In the genomic region with DNA sequence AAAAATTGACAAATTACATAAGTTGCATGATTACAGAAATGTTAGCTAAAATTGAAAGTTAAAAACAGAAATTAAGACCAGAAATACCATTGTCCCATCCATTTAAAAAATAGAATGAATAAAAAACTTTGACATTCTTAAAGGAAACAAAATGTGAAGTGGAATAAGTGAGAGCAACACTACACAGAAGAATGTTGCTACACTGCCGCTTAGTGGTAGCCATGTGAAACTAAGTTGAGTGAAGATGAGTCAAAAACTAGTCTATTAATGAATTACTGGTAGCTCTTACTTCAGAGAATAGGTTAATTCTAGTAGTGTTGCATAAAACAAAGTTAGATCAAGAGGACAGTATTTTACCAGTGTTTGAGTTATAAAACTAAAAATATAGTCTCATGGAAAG, we compare ENCODE assay signal across 10 cellular contexts.
DNase-seq lines count a peak whose midpoint lies in the region; ATAC-seq, FAIRE-seq and TF ChIP-seq lines count a peak whose summit lies in the region.
"Had no signal": no experiment of that assay in that cellular context is flagged by ENCODE, and none has a peak within 500 bp of the region (broad histone marks: within the 10 kb centered on the region; RNA-seq: fewer than 3 reads in every experiment).

No MANE protein-coding gene starts in this region.

- no peaks in the 10 kb centered on the region for H3K36me3 Mint-ChIP-seq in astrocyte (ENCODE audit: low read depth, unreplicated experiment)
- H3K36me3 Mint-ChIP-seq: naive B cell had no signal

- H3K9ac ChIP-seq in DND-41 (ENCODE audit: low read depth, low read length) (no peak overlapping the region), KMS-11 (no peak overlapping the region), astrocyte (ENCODE audit: low read length) (no peak overlapping the region), liver (ENCODE audit: low read depth in 1 of 2, low read length in 2 of 2) (no peak overlapping the region)

- H3K36me3 ChIP-seq in DND-41 (ENCODE audit: insufficient read depth, low read length), result no peaks in the 10 kb centered on the region
- no peaks in the 10 kb centered on the region for H3K36me3 ChIP-seq in KMS-11 (ENCODE audit: insufficient read depth)
- H3K36me3 ChIP-seq in astrocyte (ENCODE audit: insufficient read depth, low read length), result no peaks in the 10 kb centered on the region
- no peaks in the 10 kb centered on the region for H3K36me3 ChIP-seq in liver (ENCODE audit: control insufficient read depth in 4 of 4, insufficient read depth in 3 of 4, low read depth in 1 of 4, low read length in 3 of 4)

- 0% methylated on average over 1 of the region's 1 CpG for whole genome bisulfite sequencing in liver

- H3K4me2 ChIP-seq in DND-41 (ENCODE audit: insufficient read depth, low read length) (no peak overlapping the region), KMS-11 (no peak overlapping the region), astrocyte (ENCODE audit: low read length) (no peak overlapping the region)

- no peaks in the 10 kb centered on the region for H3K9me3 ChIP-seq in DND-41 (ENCODE audit: insufficient read depth, low read length, severe bottlenecking)
- H3K9me3 ChIP-seq in astrocyte (ENCODE audit: insufficient read depth, low read depth, low read length), result no peaks in the 10 kb centered on the region
- H3K9me3 ChIP-seq in liver (ENCODE audit: control insufficient read depth in 4 of 4, low read length in 3 of 4), result no peaks in the 10 kb centered on the region

- H3K27me3 Mint-ChIP-seq in astrocyte (ENCODE audit: low read depth, unreplicated experiment), result no peaks in the 10 kb centered on the region
- H3K27me3 Mint-ChIP-seq: naive B cell had no signal

- TF ChIP-seq RAD21 in liver (IDR thresholded peaks at IDR 0.05), result peak; percentile 72 to 80

- no peaks in the 10 kb centered on the region for H3K79me2 ChIP-seq in DND-41 (ENCODE audit: insufficient read depth, low read length)
- no peaks in the 10 kb centered on the region for H3K79me2 ChIP-seq in KMS-11 (ENCODE audit: insufficient read depth, low read depth)
- H3K79me2 ChIP-seq in astrocyte (ENCODE audit: insufficient read depth, low read length), result no peaks in the 10 kb centered on the region

- no peaks in the 10 kb centered on the region for H3K27me3 ChIP-seq in DND-41 (ENCODE audit: insufficient read depth, low read length, poor library complexity)
- H3K27me3 ChIP-seq in KMS-11 (ENCODE audit: insufficient read depth, low read depth), result no peaks in the 10 kb centered on the region
- no peaks in the 10 kb centered on the region for H3K27me3 ChIP-seq in astrocyte (ENCODE audit: insufficient read depth, low read length)
- no peaks in the 10 kb centered on the region for H3K27me3 ChIP-seq in liver (ENCODE audit: control insufficient read depth in 4 of 4, insufficient read depth in 4 of 4, low read length in 3 of 4)

- TF ChIP-seq CTCF in DND-41 (IDR thresholded peaks at IDR 0.05; ENCODE audit: borderline replicate concordance, extremely low read depth, low read length, poor library complexity, severe bottlenecking), result peak; percentile 42
- peak; percentile 62 for TF ChIP-seq CTCF in KMS-11 (conservative IDR thresholded peaks at IDR 0.05; ENCODE audit: low read depth, low read length)
- peak; percentile 43 for TF ChIP-seq CTCF in astrocyte (IDR thresholded peaks at IDR 0.05; ENCODE audit: insufficient read depth, low read depth, low read length)
- TF ChIP-seq CTCF in liver (IDR thresholded peaks at IDR 0.05; ENCODE audit: low read depth, low read length, missing input control), result peak; percentile 52

- H3K4me3 ChIP-seq in DND-41 (ENCODE audit: low read depth in 1 of 2, low read length in 2 of 2) (no peak overlapping the region), KMS-11 (IDR thresholded peaks at IDR 0.05; ENCODE audit: insufficient read depth, low read depth, low read length) (no peak overlapping the region), astrocyte (ENCODE audit: insufficient read depth, low read depth, low read length) (no peak overlapping the region), liver (ENCODE audit: low read depth in 1 of 3, low read length in 3 of 3) (no peak overlapping the region)

- H3K27ac ChIP-seq in DND-41 (ENCODE audit: low read length), result no peak overlapping the region
- no peak overlapping the region for H3K27ac ChIP-seq in KMS-11
- no peak overlapping the region for H3K27ac ChIP-seq in astrocyte (ENCODE audit: low read depth, low read length)
- no peak overlapping the region for H3K27ac ChIP-seq in liver (ENCODE audit: low read depth in 1 of 2, low read length in 2 of 2)

- H3K4me1 Mint-ChIP-seq in astrocyte (ENCODE audit: low read depth, unreplicated experiment), result peaks cover 1% of the 10 kb centered on the region
- H3K4me1 Mint-ChIP-seq: naive B cell had no signal

- no peaks in the 10 kb centered on the region for H4K20me1 ChIP-seq in DND-41 (ENCODE audit: insufficient read depth, low read length)
- H4K20me1 ChIP-seq in KMS-11 (ENCODE audit: insufficient read depth), result no peaks in the 10 kb centered on the region
- no peaks in the 10 kb centered on the region for H4K20me1 ChIP-seq in astrocyte (ENCODE audit: insufficient read depth, low read length)

- ATAC-seq in DND-41 (ENCODE audit: insufficient read depth, low read depth) (no peak), GM19463 (IDR thresholded peaks at IDR 0.05; ENCODE audit: unreplicated experiment) (peak; percentile 95)

- no peaks in the 10 kb centered on the region for H3K4me1 ChIP-seq in DND-41 (ENCODE audit: insufficient read depth, low read length)
- H3K4me1 ChIP-seq in KMS-11 (ENCODE audit: low read depth, poor library complexity, severe bottlenecking), result no peaks in the 10 kb centered on the region
- no peaks in the 10 kb centered on the region for H3K4me1 ChIP-seq in astrocyte (ENCODE audit: insufficient read depth, low read length)
- no peaks in the 10 kb centered on the region for H3K4me1 ChIP-seq in liver (ENCODE audit: control insufficient read depth in 4 of 4, insufficient read depth in 4 of 4, low read length in 3 of 4)

- DNase-seq in DND-41, result no peak
- no peak for DNase-seq in astrocyte (ENCODE audit: low read depth)
- no peak for DNase-seq in activated gamma-delta T cell (lab: John Stamatoyannopoulos, UW)
- DNase-seq in NCI-H2029 treated with DMSO at 0.1 percent for 48 hours (lab: John Stamatoyannopoulos, UW), result no peak
- no peak for DNase-seq in 8988T
- DNase-seq: naive B cell had no signal

- H2AFZ ChIP-seq in DND-41 (ENCODE audit: low read depth, low read length), result no peak overlapping the region
- H2AFZ ChIP-seq in KMS-11 (ENCODE audit: low read depth), result no peak overlapping the region
- no peak overlapping the region for H2AFZ ChIP-seq in astrocyte (ENCODE audit: low read depth, low read length)

- no peaks in the 10 kb centered on the region for H3K9me3 Mint-ChIP-seq in astrocyte (ENCODE audit: unreplicated experiment)
- H3K9me3 Mint-ChIP-seq: naive B cell; T-helper 1 cell treated with Interleukin-12 subunit alpha and Interleukin-12 subunit beta and Interleukin-4 antibody, amounts not matched to agents 30 μg/mL and 1 μg/mL, for 36 hours had no signal

- peak; percentile 91 for FAIRE-seq in astrocyte (lab: Jason Lieb, UNC)

- no peak overlapping the region for H3K27ac Mint-ChIP-seq in astrocyte (ENCODE audit: unreplicated experiment)
- H3K27ac Mint-ChIP-seq: naive B cell; T-helper 1 cell treated with Interleukin-12 subunit alpha and Interleukin-12 subunit beta and Interleukin-4 antibody, amounts not matched to agents 30 μg/mL and 1 μg/mL, for 36 hours had no signal

- H3K4me3 Mint-ChIP-seq in astrocyte (ENCODE audit: unreplicated experiment), result no peak overlapping the region
- H3K4me3 Mint-ChIP-seq: T-helper 1 cell treated with Interleukin-12 subunit alpha and Interleukin-12 subunit beta and Interleukin-4 antibody, amounts not matched to agents 30 μg/mL and 1 μg/mL, for 36 hours had no signal

TF ChIP-seq in liver, 16 proteins besides CTCF, POLR2A, EP300 and RAD21:
- TF ChIP-seq JUND (IDR thresholded peaks at IDR 0.05), result peak in 1 of 2 donors; percentile 28
- TF ChIP-seq TAF1 (conservative IDR thresholded peaks at IDR 0.05), result no peak
- no peak for TF ChIP-seq HNF4G (IDR thresholded peaks at IDR 0.05)
